In genomic region chr9:86751956-86752355, GRCh38 we compare ENCODE assay signal across 11 cellular contexts.
"Had no signal": no experiment of that assay in that cellular context is flagged by ENCODE, and none has a peak within 500 bp of the region (broad histone marks: within the 10 kb centered on the region; RNA-seq: fewer than 3 reads in every experiment).

No MANE protein-coding gene starts in this region.

- H3K4me1 ChIP-seq: HAP-1 had no signal

- H3K36me3 ChIP-seq: HAP-1 had no signal

- ATAC-seq: GM23338, HCT116 had no signal

- H3K27ac ChIP-seq: GM23248 had no signal

- H3K9me3 ChIP-seq: HAP-1 had no signal

- FAIRE-seq: H1, H54 had no signal

- DNase-seq: GM23248, GOT3, H7, H9, HCEC 1CT, HFFc6 had no signal

- H3K4me3 ChIP-seq: GM23248, GM23338, HAP-1 had no signal
